Comparison of ENCODE assay signal across 8 cellular contexts in genomic region chr5:53109041-53109435, GRCh38. TPM values are rescaled to one million over a fixed set of nuclear protein-coding genes. Genes with fewer than 3 reads are reported as not detected.
DNase-seq lines count a peak whose midpoint lies in the region; ATAC-seq lines count a peak whose summit lies in the region.

No MANE protein-coding gene starts in this region.

- H3K9me3 Mint-ChIP-seq in memory B cell = no peaks in the 10 kb centered on the region

- no peaks in the 10 kb centered on the region for H3K36me3 ChIP-seq in urinary bladder (ENCODE audit: insufficient read depth)

- 2% methylated on average over 10 of the region's 10 CpGs for WGBS in urinary bladder

- peaks cover 26% of the 10 kb centered on the region for H3K4me1 Mint-ChIP-seq in memory B cell

- H3K27ac ChIP-seq in caudate nucleus (ENCODE audit: low read depth, low read length) (peak overlapping the region; percentile 40), urinary bladder (ENCODE audit: low read depth) (no peak overlapping the region)

- peaks cover 9% of the 10 kb centered on the region for H3K36me3 Mint-ChIP-seq in memory B cell

- peak overlapping the region; percentile 82 for H3K27ac Mint-ChIP-seq in memory B cell

- no peaks in the 10 kb centered on the region for H3K4me1 ChIP-seq in urinary bladder (ENCODE audit: insufficient read depth)

- no peaks in the 10 kb centered on the region for H3K27me3 Mint-ChIP-seq in memory B cell

- ATAC-seq in HG02759 (IDR thresholded peaks at IDR 0.05; ENCODE audit: unreplicated experiment) = peak; percentile 12
- no peak for ATAC-seq in memory B cell (ENCODE audit: low read depth)

- peak overlapping the region; percentile 93 for H3K4me3 Mint-ChIP-seq in memory B cell

- peak overlapping the region; percentile 83 for H3K4me3 ChIP-seq in urinary bladder (ENCODE audit: low read depth, low read length)

- DNase-seq in NCI-H82 (lab: John Stamatoyannopoulos, UW) (peak; percentile 17), NCI-H82 treated with DMSO at 0.1 percent for 48 hours (lab: John Stamatoyannopoulos, UW; ENCODE audit: unreplicated experiment) (no peak), NCI-H748 treated with DMSO at 0.1 percent for 48 hours (lab: John Stamatoyannopoulos, UW) (peak; percentile 62), caudate nucleus (lab: John Stamatoyannopoulos, UW) (peak in 6 of 61 donors; percentile 11 to 47 (median 24)), memory B cell (ENCODE audit: low spot score in 2 of 2) (no peak), SW 1271 (lab: John Stamatoyannopoulos, UW) (no peak)

RNA-seq across cellular contexts. Expression of gene MOCS2, which starts 0.5 kb away (rescaled TPM):
- total RNA-seq in urinary bladder = 43.5 TPM
- polyA plus RNA-seq in urinary bladder = 50.2 TPM

Comparison
In these comparisons a context has a peak if more than half of its experiments do, and no peak if none do; other contexts are left out.
1. DNase-seq: peak in NCI-H82 (single experiment) and NCI-H748 treated with DMSO at 0.1 percent for 48 hours (single experiment); none in NCI-H82 treated with DMSO at 0.1 percent for 48 hours (single experiment), memory B cell (0 of 2) and SW 1271 (0 of 2).